8 cellular contexts compared by ENCODE assay signal in genomic region chrX:48937065-48937907, GRCh38. TPM values are rescaled to one million over a fixed set of nuclear protein-coding genes. Genes with fewer than 3 reads are reported as not detected.
DNase-seq lines count a peak whose midpoint lies in the region; ATAC-seq and FAIRE-seq lines count a peak whose summit lies in the region.

No MANE protein-coding gene starts in this region.

- peaks cover 2% of the 10 kb centered on the region for H3K9me3 Mint-ChIP-seq in activated naive CD8-positive, alpha-beta T cell treated with anti-CD3 and anti-CD28 coated beads for 36 hours
- H3K9me3 Mint-ChIP-seq in stimulated activated naive B cell treated with anti-CD40 and anti-IgM and Interleukin-4, amounts not matched to agents 10 μg/mL and 1 μg/mL and 100 μg/mL, for 72 hours: no peaks in the 10 kb centered on the region

- peak; percentile 81 for DNase-seq in T follicular helper cell (ENCODE audit: low read depth)
- DNase-seq in activated naive CD8-positive, alpha-beta T cell treated with anti-CD3 and anti-CD28 coated beads for 36 hours: peak; percentile 88
- peak; percentile 34 for DNase-seq in medulla oblongata (ENCODE audit: extremely low spot score)
- DNase-seq in stimulated activated naive B cell treated with anti-CD40 and anti-IgM and Interleukin-4, amounts not matched to agents 10 μg/mL and 1 μg/mL and 100 μg/mL, for 72 hours: peak; percentile 91
- no peak for DNase-seq in NCI-H2196 treated with DMSO at 0.1 percent for 48 hours (lab: John Stamatoyannopoulos, UW; ENCODE audit: unreplicated experiment)
- no peak for DNase-seq in frontal cortex (ENCODE audit: low spot score in 2 of 2)

- H3K27me3 Mint-ChIP-seq in activated naive CD8-positive, alpha-beta T cell treated with anti-CD3 and anti-CD28 coated beads for 36 hours: no peaks in the 10 kb centered on the region
- no peaks in the 10 kb centered on the region for H3K27me3 Mint-ChIP-seq in stimulated activated naive B cell treated with anti-CD40 and anti-IgM and Interleukin-4, amounts not matched to agents 10 μg/mL and 1 μg/mL and 100 μg/mL, for 72 hours

- H3K4me1 Mint-ChIP-seq in activated naive CD8-positive, alpha-beta T cell treated with anti-CD3 and anti-CD28 coated beads for 36 hours: peaks cover 73% of the 10 kb centered on the region
- H3K4me1 Mint-ChIP-seq in stimulated activated naive B cell treated with anti-CD40 and anti-IgM and Interleukin-4, amounts not matched to agents 10 μg/mL and 1 μg/mL and 100 μg/mL, for 72 hours: peaks cover 72 to 86% of the 10 kb centered on the region in 2 donors

- H3K4me3 Mint-ChIP-seq in activated naive CD8-positive, alpha-beta T cell treated with anti-CD3 and anti-CD28 coated beads for 36 hours: peak overlapping the region; percentile 81
- peak overlapping the region; percentile 75 to 78 for H3K4me3 Mint-ChIP-seq in stimulated activated naive B cell treated with anti-CD40 and anti-IgM and Interleukin-4, amounts not matched to agents 10 μg/mL and 1 μg/mL and 100 μg/mL, for 72 hours

- FAIRE-seq in frontal cortex (lab: Jason Lieb, UNC): no peak

- ATAC-seq in GM18907 (IDR thresholded peaks at IDR 0.05; ENCODE audit: unreplicated experiment): peak; percentile 62
- peak; percentile 53 for ATAC-seq in HG03064 (IDR thresholded peaks at IDR 0.05; ENCODE audit: low read depth, unreplicated experiment)
- ATAC-seq in stimulated activated naive B cell treated with anti-CD40 and anti-IgM and Interleukin-4, amounts not matched to agents 10 μg/mL and 1 μg/mL and 100 μg/mL, for 72 hours (replicated peaks): peak; percentile 73 to 81

- peak overlapping the region; percentile 99 for H3K27ac Mint-ChIP-seq in activated naive CD8-positive, alpha-beta T cell treated with anti-CD3 and anti-CD28 coated beads for 36 hours
- H3K27ac Mint-ChIP-seq in stimulated activated naive B cell treated with anti-CD40 and anti-IgM and Interleukin-4, amounts not matched to agents 10 μg/mL and 1 μg/mL and 100 μg/mL, for 72 hours: peak overlapping the region; percentile 96

- H3K36me3 Mint-ChIP-seq in activated naive CD8-positive, alpha-beta T cell treated with anti-CD3 and anti-CD28 coated beads for 36 hours: peaks cover 67% of the 10 kb centered on the region
- H3K36me3 Mint-ChIP-seq in stimulated activated naive B cell treated with anti-CD40 and anti-IgM and Interleukin-4, amounts not matched to agents 10 μg/mL and 1 μg/mL and 100 μg/mL, for 72 hours: peaks cover 45 to 68% of the 10 kb centered on the region in 2 donors

RNA-seq across cellular contexts. Expression of gene PIM2, which starts 18.5 kb away (rescaled TPM):
- 100 to 1,000 TPM; 213 to 219 TPM for total RNA-seq in activated naive CD8-positive, alpha-beta T cell treated with anti-CD3 and anti-CD28 coated beads for 36 hours
- total RNA-seq in frontal cortex: 14.3 TPM

RNA-seq across cellular contexts. Expression of gene OTUD5, which starts 20.1 kb away (rescaled TPM):
- 10 to 100 TPM; 57.3 to 59.5 TPM for total RNA-seq in activated naive CD8-positive, alpha-beta T cell treated with anti-CD3 and anti-CD28 coated beads for 36 hours
- total RNA-seq in frontal cortex: 17.1 TPM

RNA-seq across cellular contexts. Expression of gene SLC35A2, which starts 25.8 kb away (rescaled TPM):
- total RNA-seq in activated naive CD8-positive, alpha-beta T cell treated with anti-CD3 and anti-CD28 coated beads for 36 hours: 10 to 100 TPM; 20.8 to 24.0 TPM
- total RNA-seq in frontal cortex: 9.8 TPM

RNA-seq across cellular contexts. Expression of gene KCND1, which starts 34.4 kb away (rescaled TPM):
- total RNA-seq in activated naive CD8-positive, alpha-beta T cell treated with anti-CD3 and anti-CD28 coated beads for 36 hours: 1 to 10 TPM; 1.2 to 1.3 TPM
- 0.41 TPM for total RNA-seq in frontal cortex

RNA-seq across cellular contexts. Expression of gene PQBP1, which starts 39.6 kb away (rescaled TPM):
- total RNA-seq in activated naive CD8-positive, alpha-beta T cell treated with anti-CD3 and anti-CD28 coated beads for 36 hours: 10 to 100 TPM; 84.3 to 85.7 TPM
- 39.5 TPM for total RNA-seq in frontal cortex

Comparison
In these comparisons a context has a peak if more than half of its experiments do, and no peak if none do; other contexts are left out.
1. DNase-seq: peak in T follicular helper cell (single experiment), activated naive CD8-positive, alpha-beta T cell treated with anti-CD3 and anti-CD28 coated beads for 36 hours (single experiment), medulla oblongata (single experiment) and stimulated activated naive B cell treated with anti-CD40 and anti-IgM and Interleukin-4, amounts not matched to agents 10 μg/mL and 1 μg/mL and 100 μg/mL, for 72 hours (single experiment); none in NCI-H2196 treated with DMSO at 0.1 percent for 48 hours (single experiment) and frontal cortex (0 of 2).
2. RNA of gene PIM2, which starts 18.5 kb away (total RNA-seq): 213 to 219 TPM in activated naive CD8-positive, alpha-beta T cell treated with anti-CD3 and anti-CD28 coated beads for 36 hours; 14.3 TPM in frontal cortex (single experiment); every median in the first group is over 10 times any median in the second.
3. Peak in every context shown above with its lines, with median percentiles within 50 percentile points of each other: ATAC-seq.